ENCODE assay signal across 18 cellular contexts in the genomic region with DNA sequence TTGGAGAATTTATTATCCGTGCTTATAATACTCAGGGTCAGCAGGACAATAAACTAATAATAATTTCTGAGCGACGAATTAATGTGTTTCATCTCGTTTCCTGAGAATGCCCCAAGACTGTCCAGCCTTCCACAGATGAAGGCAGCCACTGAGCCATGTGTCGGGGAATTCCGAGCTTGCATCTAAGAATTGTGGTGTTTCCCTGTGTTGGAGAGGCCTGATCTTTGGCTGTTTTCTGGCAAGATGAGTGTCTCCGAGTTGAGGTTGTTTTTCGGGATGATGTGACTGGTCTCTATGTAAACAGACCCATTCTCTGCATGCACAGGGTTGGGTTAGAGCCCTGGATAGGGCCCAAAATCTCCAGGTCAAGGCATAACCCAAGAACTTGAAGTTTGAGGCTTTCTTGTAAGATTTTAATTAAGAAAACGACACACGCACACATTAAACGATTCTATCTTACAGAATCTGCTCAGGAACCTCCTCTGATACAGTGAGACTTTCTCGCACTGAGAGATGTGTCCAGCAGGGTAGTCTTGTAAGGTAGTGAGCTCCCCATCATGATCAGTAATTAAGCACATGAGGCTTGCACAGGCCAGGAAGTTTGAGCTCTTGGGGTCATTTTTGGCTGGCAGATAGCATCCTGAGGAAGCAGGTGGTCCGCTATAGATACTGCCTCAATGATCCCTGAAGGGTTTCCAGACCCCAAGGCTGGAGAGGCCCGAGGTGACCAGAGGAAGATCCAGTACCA. TPM values are rescaled to one million over a fixed set of nuclear protein-coding genes. Genes with fewer than 3 reads are reported as not detected.
DNase-seq lines count a peak whose midpoint lies in the region; ATAC-seq, FAIRE-seq and TF ChIP-seq lines count a peak whose summit lies in the region.
"Had no signal": no experiment of that assay in that cellular context is flagged by ENCODE, and none has a peak within 500 bp of the region (broad histone marks: within the 10 kb centered on the region; RNA-seq: fewer than 3 reads in every experiment).

No MANE protein-coding gene starts in this region.

- no peak overlapping the region for H2BK5ac ChIP-seq in neuronal stem cell (ENCODE audit: low read length)

- H3K27me3 ChIP-seq in GM12878 (replicated peaks in 1 of 2; ENCODE audit: control insufficient read depth in 2 of 2, insufficient read depth in 2 of 2, low read length in 1 of 2) (peaks cover 10 to 13% of the 10 kb centered on the region in 2 experiments), neuronal stem cell (ENCODE audit: control insufficient read depth in 3 of 3, insufficient read depth in 3 of 3, low read depth in 1 of 3, low read length in 3 of 3) (peaks cover 0 to 58% (median 5%) of the 10 kb centered on the region in 3 experiments)

- no TSS peak for BruUV-seq in GM12878 (replicated peaks; lab: Mats Ljungman, UMichigan)

- H3K9ac ChIP-seq in GM12878 (ENCODE audit: control insufficient read depth, insufficient read depth, low read length) (no peak overlapping the region), neuronal stem cell (ENCODE audit: low read depth, low read length, poor library complexity) (no peak overlapping the region), kidney (ENCODE audit: low read length in 2 of 2) (no peak overlapping the region)

- H3K36me3 Mint-ChIP-seq in endothelial cell (ENCODE audit: low read depth, unreplicated experiment): peaks cover 59% of the 10 kb centered on the region

- H3K4ac ChIP-seq in neuronal stem cell (ENCODE audit: low read length): no peak overlapping the region

- H4K91ac ChIP-seq in neuronal stem cell (ENCODE audit: low read depth, low read length, poor library complexity): peak overlapping the region; percentile 7

- H3K23ac ChIP-seq in neuronal stem cell (ENCODE audit: low read depth, low read length, poor library complexity): no peak overlapping the region

- H3K27ac ChIP-seq in GM12878 (ENCODE audit: control insufficient read depth, insufficient read depth): no peak overlapping the region
- H3K27ac ChIP-seq in neuronal stem cell (replicated peaks; ENCODE audit: low read length): no peak overlapping the region
- no peak overlapping the region for H3K27ac ChIP-seq in kidney (ENCODE audit: low read depth in 2 of 2, low read length in 2 of 2)
- H3K27ac ChIP-seq: C4-2B had no signal

- RAD21 ChIA-PET in GM12878 (lab: Charles Lee; ENCODE audit: unreplicated experiment): interaction anchor here (1.2 kb wide), 1 partner anchor 31 kb away, joined by 3 read pairs; no protein-coding TSS in a partner anchor

- no peak overlapping the region for H4K8ac ChIP-seq in neuronal stem cell (ENCODE audit: low read depth, low read length)

- no peaks in the 10 kb centered on the region for H3K79me1 ChIP-seq in neuronal stem cell (ENCODE audit: low read depth, low read length)

- H3K14ac ChIP-seq in neuronal stem cell (ENCODE audit: low read length): no peak overlapping the region

- in situ Hi-C loops in GM12878 (cut with MboI): no loop called here

- H3K4me2 ChIP-seq in GM12878 (ENCODE audit: control insufficient read depth, insufficient read depth) (no peak overlapping the region), neuronal stem cell (ENCODE audit: insufficient read depth, low read length, poor library complexity, severe bottlenecking) (no peak overlapping the region)

- H3K27me3 Mint-ChIP-seq in endothelial cell (ENCODE audit: unreplicated experiment): peaks cover 7% of the 10 kb centered on the region

- H3K4me3 ChIP-seq in GM12878: no peak overlapping the region
- no peak overlapping the region for H3K4me3 ChIP-seq in neuronal stem cell (ENCODE audit: low read length in 2 of 2)
- no peak overlapping the region for H3K4me3 ChIP-seq in kidney (ENCODE audit: low read length in 2 of 2)

- SMC1A ChIA-PET in GM12878 (lab: Charles Lee; ENCODE audit: uncharacterized antibody, unreplicated experiment): interaction anchor here (1.7 kb wide), 1 partner anchor 53 kb away, joined by 5 read pairs; no protein-coding TSS in a partner anchor

- no peaks in the 10 kb centered on the region for H3K36me3 ChIP-seq in GM12878 (ENCODE audit: control insufficient read depth in 2 of 2, insufficient read depth in 2 of 2, low read length in 1 of 2)
- no peaks in the 10 kb centered on the region for H3K36me3 ChIP-seq in neuronal stem cell (replicated peaks in 1 of 2; ENCODE audit: control insufficient read depth in 2 of 2, insufficient read depth in 2 of 2, low read length in 2 of 2)
- H3K36me3 ChIP-seq in kidney (ENCODE audit: control insufficient read depth in 1 of 2, insufficient read depth in 2 of 2, low read length in 2 of 2): no peaks in the 10 kb centered on the region

- intact Hi-C loops in GM12878 (cut with micrococcal nuclease; ENCODE audit: unreplicated experiment) (no loop called here), kidney (cut with DNase I) (no loop called here)

- no peak overlapping the region for H2AFZ ChIP-seq in GM12878 (ENCODE audit: control insufficient read depth, low read depth, low read length)
- no peak overlapping the region for H2AFZ ChIP-seq in neuronal stem cell (ENCODE audit: low read length)

- H2AK5ac ChIP-seq in neuronal stem cell (ENCODE audit: low read depth, low read length): peak overlapping the region; percentile 21

- H3K9me3 Mint-ChIP-seq in endothelial cell (ENCODE audit: unreplicated experiment): no peaks in the 10 kb centered on the region
- H3K9me3 Mint-ChIP-seq: CD4-positive, alpha-beta T cell; H9 had no signal

- no peak for TF ChIP-seq RAD21 in GM12878 (IDR thresholded peaks at IDR 0.05; ENCODE audit: insufficient read depth, low read depth, low read length)

- no peak for TF ChIP-seq POLR2A in GM12878 (IDR thresholded peaks at IDR 0.05; ENCODE audit: low read depth, low read length)

- no peaks in the 10 kb centered on the region for H3K9me3 ChIP-seq in GM12878 (replicated peaks; ENCODE audit: control insufficient read depth, insufficient read depth, low read length)
- no peaks in the 10 kb centered on the region for H3K9me3 ChIP-seq in neuronal stem cell (replicated peaks in 1 of 2; ENCODE audit: control insufficient read depth in 2 of 2, insufficient read depth in 1 of 2, low read depth in 1 of 2, low read length in 2 of 2)
- no peaks in the 10 kb centered on the region for H3K9me3 ChIP-seq in kidney (ENCODE audit: control insufficient read depth in 1 of 2, low read length in 2 of 2)
- H3K9me3 ChIP-seq: Caco-2 had no signal

- POLR2A ChIA-PET in GM12878 (lab: Charles Lee): no interaction called here

- CTCF ChIA-PET in GM12878 (lab: Yijun Ruan, JAX): interaction anchor here (1.4 kb wide), 1 partner anchor 52 kb away, joined by 4 read pairs; no protein-coding TSS in a partner anchor

- no peak for DNase-seq in HTR-8/SVneo (ENCODE audit: insufficient read length, low spot score)
- no peak for DNase-seq in GM12878 (ENCODE audit: low read depth, low spot score)
- DNase-seq in endothelial cell (ENCODE audit: low spot score): no peak
- DNase-seq in neuronal stem cell (ENCODE audit: low spot score): no peak
- DNase-seq in SKM-1 treated with dmso at 0.1 percent for 144 hours (lab: John Stamatoyannopoulos, UW; ENCODE audit: unreplicated experiment): no peak
- no peak for DNase-seq in AML-193 (lab: John Stamatoyannopoulos, UW)
- no peak for DNase-seq in kidney
- no peak for DNase-seq in urothelium cell line (ENCODE audit: low spot score)
- DNase-seq: ACHN; Caco-2; CD4-positive, alpha-beta T cell; GDM1; GOT3; H9 had no signal

- H4K20me1 ChIP-seq in GM12878 (ENCODE audit: control insufficient read depth, insufficient read depth): no peaks in the 10 kb centered on the region

- no peak overlapping the region for H3K18ac ChIP-seq in neuronal stem cell (ENCODE audit: low read length)

- H3K4me1 Mint-ChIP-seq in endothelial cell (ENCODE audit: unreplicated experiment): peaks cover 78% of the 10 kb centered on the region

- no peak for TF ChIP-seq EP300 in GM12878 (IDR thresholded peaks at IDR 0.05; ENCODE audit: borderline replicate concordance in 1 of 2, control insufficient read depth in 1 of 2, low read depth in 2 of 2, low read length in 2 of 2)

- no peak overlapping the region for H2BK120ac ChIP-seq in neuronal stem cell (ENCODE audit: low read depth, low read length)

- no peak for TF ChIP-seq CTCF in GM12878 (IDR thresholded peaks at IDR 0.05 in 2 of 3, conservative IDR thresholded peaks at IDR 0.05 in 1 of 3; ENCODE audit: control insufficient read depth in 2 of 3, extremely low read depth in 1 of 3, insufficient read depth in 1 of 3, low read depth in 3 of 3, low read length in 3 of 3)
- TF ChIP-seq CTCF in endothelial cell (IDR thresholded peaks at IDR 0.05; ENCODE audit: unreplicated experiment): no peak
- TF ChIP-seq CTCF in kidney (IDR thresholded peaks at IDR 0.05; ENCODE audit: borderline replicate concordance, extremely low read depth, insufficient read depth): no peak

- H3K79me2 ChIP-seq in GM12878 (ENCODE audit: control insufficient read depth, insufficient read depth, low read length): no peaks in the 10 kb centered on the region

- H3K4me1 ChIP-seq in GM12878 (ENCODE audit: control insufficient read depth, insufficient read depth, low read length) (no peaks in the 10 kb centered on the region), neuronal stem cell (ENCODE audit: control insufficient read depth in 2 of 2, insufficient read depth in 1 of 2, low read depth in 1 of 2, low read length in 2 of 2) (peaks cover 0 to 15% of the 10 kb centered on the region in 2 donors), kidney (ENCODE audit: control insufficient read depth in 1 of 2, insufficient read depth in 1 of 2, low read depth in 1 of 2, low read length in 2 of 2) (peaks cover 19 to 27% of the 10 kb centered on the region in 2 donors)
- H3K4me1 ChIP-seq: Caco-2 had no signal

- peak overlapping the region; percentile 4 for H2BK12ac ChIP-seq in neuronal stem cell (ENCODE audit: low read length)

- peak; percentile 54; the same call in 2 of the 3 replicates for ATAC-seq in GM12878

- H3K4me3 Mint-ChIP-seq in endothelial cell (ENCODE audit: unreplicated experiment): peak overlapping the region; percentile 15
- H3K4me3 Mint-ChIP-seq: CD4-positive, alpha-beta T cell; H9 had no signal

- no peak overlapping the region for H3K27ac Mint-ChIP-seq in endothelial cell (ENCODE audit: unreplicated experiment)
- H3K27ac Mint-ChIP-seq: CD4-positive, alpha-beta T cell; H9 had no signal

- no peak overlapping the region for H2BK15ac ChIP-seq in neuronal stem cell (ENCODE audit: low read length)

- 45% methylated on average over 14 of the region's 14 CpGs for WGBS in GM12878 (ENCODE audit: insufficient coverage, insufficient replicate concordance, low lambda C conversion rate, missing lambda C conversion rate)
- no CpG with 5 or more reads among the region's 14 CpGs for WGBS in neuronal stem cell (ENCODE audit: extremely low coverage in 2 of 2, insufficient read length in 2 of 2, insufficient replicate concordance in 1 of 2), 2 donors

- FAIRE-seq in HTR-8/SVneo (lab: Jason Lieb, UNC) (peak; percentile 4), GM12878 (lab: Jason Lieb, UNC) (no peak), kidney (lab: Jason Lieb, UNC) (no peak), urothelium cell line (lab: Jason Lieb, UNC) (no peak)
- FAIRE-seq: A204.1, D721Med had no signal

RNA-seq across cellular contexts. Expression of a gene that starts 14.4 kb away (rescaled TPM):
- total RNA-seq in GM12878 (2013; cell fraction: nucleolus; rRNA removed): 0.38 and 0.44 TPM in 2 replicates
- total RNA-seq in GM12878 (2014; rRNA removed) (0.11 TPM in 1 of 2 replicates, not detected in the other), GM12878 (2014; rRNA removed; fragmentation: Illumina TruSeq; extraction: Trizol) (0.04 TPM in 1 of 2 replicates, not detected in the other), GM12878 (2021) (0.11 and 0.13 TPM in 2 replicates), endothelial cell (ENCODE audit: unreplicated experiment) (294 TPM), kidney (40.1 TPM)
- polyA plus RNA-seq in GM12878 (2011; ENCODE audit: low read depth): not detected
- polyA plus RNA-seq in GM12878 (2011; rRNA removed) (0.03 TPM in 1 of 2 replicates, not detected in the other), GM12878 (2014; fragmentation: Illumina TruSeq; extraction: Trizol) (0.03 and 0.13 TPM in 2 replicates), GM12878 (2014; fragmentation: Nextera tagmentation; extraction: Ambion mirVana) (under 1 TPM; 0.07 to 0.11 TPM), GM12878 (2014; rRNA removed) (0.08 and 0.12 TPM in 2 replicates), GM12878 (2016; fragmentation: Nextera tagmentation; extraction: Ambion mirVana) (not detected), kidney (ENCODE audit: insufficient read depth, low read depth, low replicate concordance) (18.7 TPM)
- not detected in 2 replicates for polyA plus RNA-seq in GM12878 (2011; cell fraction: cytosol; rRNA removed)
- 0.04 and 0.06 TPM in 2 replicates for polyA plus RNA-seq in GM12878 (2011; cell fraction: nucleus; rRNA removed)
- polyA plus RNA-seq in GM12878 (2012): 0.03 TPM in 1 of 2 replicates, not detected in the other
- polyA minus RNA-seq in GM12878 (2011; rRNA and poly(A)+ RNA removed): not detected in 2 replicates
- not detected in 2 replicates for polyA minus RNA-seq in GM12878 (2011; cell fraction: cytosol; rRNA and poly(A)+ RNA removed)
- polyA minus RNA-seq in GM12878 (2011; cell fraction: nucleus; rRNA and poly(A)+ RNA removed): 0.12 TPM in 1 of 2 replicates, not detected in the other
- polyA plus RNA-seq in neuronal stem cell (2013, experiment 1 of 2): 0.39 TPM
- polyA plus RNA-seq in neuronal stem cell (2013, experiment 2 of 2): 0.43 TPM
- total RNA-seq: CD4-positive, alpha-beta T cell had no signal
- polyA plus RNA-seq: BJ had no signal

Comparison
In these comparisons a context has a peak if more than half of its experiments do, and no peak if none do; other contexts are left out.
1. RNA of a gene that starts 14.4 kb away (total RNA-seq): 294 TPM in endothelial cell (single experiment) and 40.1 TPM in kidney (single experiment); 0.04 to 0.44 TPM in GM12878; every median in the first group is over 10 times any median in the second.